ENCODE assay signal across 15 cellular contexts in genomic region chr13:40494513-40494912, GRCh38.
A peak's percentile ranks its signal among the peaks of the same experiment; 100 is the strongest.
DNase-seq lines count a peak whose midpoint lies in the region; ATAC-seq and TF ChIP-seq lines count a peak whose summit lies in the region.
"Had no signal": no experiment of that assay in that cellular context is flagged by ENCODE, and none has a peak within 500 bp of the region (broad histone marks: within the 10 kb centered on the region; RNA-seq: fewer than 3 reads in every experiment).

No MANE protein-coding gene starts in this region.

- H3K4me3 ChIP-seq in right atrium auricular region (no peak overlapping the region), hepatocyte (no peak overlapping the region)
- H3K4me3 ChIP-seq: dorsolateral prefrontal cortex, PC-9 had no signal

- CTCF ChIA-PET in activated CD8-positive, alpha-beta T cell treated with anti-CD3 and anti-CD28 coated beads, Interleukin-2, amount 10 ng/mL, durations not matched to agents 7 days and 5 days (lab: Charles Lee), result interaction anchor here (0.6 to 2.0 kb wide), 6 partner anchors 14 to 174 kb away, joined by 3 to 6 read pairs (median 3); no protein-coding TSS in a partner anchor

- peak overlapping the region; percentile 57 for H3K4me3 Mint-ChIP-seq in activated CD8-positive, alpha-beta T cell treated with anti-CD3 and anti-CD28 coated beads, Interleukin-2, amount 10 ng/mL, durations not matched to agents 7 days and 5 days
- H3K4me3 Mint-ChIP-seq in stimulated activated memory B cell treated with anti-CD40 and anti-IgM and Interleukin-4, amounts not matched to agents 10 μg/mL and 1 μg/mL and 100 μg/mL, for 72 hours, result peak overlapping the region; percentile 1

- intact Hi-C loops in Right ventricle myocardium inferior (cut with DNase I), result no loop called here

- no peaks in the 10 kb centered on the region for H4K20me1 ChIP-seq in hepatocyte (ENCODE audit: insufficient read depth, poor library complexity, severe bottlenecking)

- peaks cover 7% of the 10 kb centered on the region for H3K36me3 Mint-ChIP-seq in activated CD8-positive, alpha-beta T cell treated with anti-CD3 and anti-CD28 coated beads, Interleukin-2, amount 10 ng/mL, durations not matched to agents 7 days and 5 days (ENCODE audit: low read depth)
- no peaks in the 10 kb centered on the region for H3K36me3 Mint-ChIP-seq in stimulated activated memory B cell treated with anti-CD40 and anti-IgM and Interleukin-4, amounts not matched to agents 10 μg/mL and 1 μg/mL and 100 μg/mL, for 72 hours

- no peak overlapping the region for H2AFZ ChIP-seq in hepatocyte
- H2AFZ ChIP-seq: parathyroid adenoma, PC-9 had no signal

- H3K27ac ChIP-seq in right atrium auricular region (no peak overlapping the region), hepatocyte (no peak overlapping the region)
- H3K27ac ChIP-seq: dorsolateral prefrontal cortex, KMS-11, parathyroid adenoma, PC-9 had no signal

- peak overlapping the region; percentile 95 for H3K27ac Mint-ChIP-seq in activated CD8-positive, alpha-beta T cell treated with anti-CD3 and anti-CD28 coated beads, Interleukin-2, amount 10 ng/mL, durations not matched to agents 7 days and 5 days
- peak overlapping the region; percentile 42 for H3K27ac Mint-ChIP-seq in stimulated activated memory B cell treated with anti-CD40 and anti-IgM and Interleukin-4, amounts not matched to agents 10 μg/mL and 1 μg/mL and 100 μg/mL, for 72 hours

- H3K36me3 ChIP-seq in right atrium auricular region (no peaks in the 10 kb centered on the region), hepatocyte (replicated peaks; ENCODE audit: insufficient read depth, low read depth) (no peaks in the 10 kb centered on the region)

- no peaks in the 10 kb centered on the region for H3K27me3 Mint-ChIP-seq in activated CD8-positive, alpha-beta T cell treated with anti-CD3 and anti-CD28 coated beads, Interleukin-2, amount 10 ng/mL, durations not matched to agents 7 days and 5 days (ENCODE audit: low read depth)
- peaks cover 15% of the 10 kb centered on the region for H3K27me3 Mint-ChIP-seq in stimulated activated memory B cell treated with anti-CD40 and anti-IgM and Interleukin-4, amounts not matched to agents 10 μg/mL and 1 μg/mL and 100 μg/mL, for 72 hours

- TF ChIP-seq CTCF in right atrium auricular region (IDR thresholded peaks at IDR 0.05) (no peak), hepatocyte (IDR thresholded peaks at IDR 0.05; ENCODE audit: poor library complexity) (no peak)

- peaks cover 75% of the 10 kb centered on the region for H3K4me1 Mint-ChIP-seq in activated CD8-positive, alpha-beta T cell treated with anti-CD3 and anti-CD28 coated beads, Interleukin-2, amount 10 ng/mL, durations not matched to agents 7 days and 5 days (ENCODE audit: low read depth)
- H3K4me1 Mint-ChIP-seq in stimulated activated memory B cell treated with anti-CD40 and anti-IgM and Interleukin-4, amounts not matched to agents 10 μg/mL and 1 μg/mL and 100 μg/mL, for 72 hours, result peaks cover 35% of the 10 kb centered on the region

- H3K9me3 Mint-ChIP-seq in activated CD8-positive, alpha-beta T cell treated with anti-CD3 and anti-CD28 coated beads, Interleukin-2, amount 10 ng/mL, durations not matched to agents 7 days and 5 days (ENCODE audit: insufficient read depth), result no peaks in the 10 kb centered on the region
- H3K9me3 Mint-ChIP-seq in stimulated activated memory B cell treated with anti-CD40 and anti-IgM and Interleukin-4, amounts not matched to agents 10 μg/mL and 1 μg/mL and 100 μg/mL, for 72 hours, result no peaks in the 10 kb centered on the region

- H3K9me3 ChIP-seq in right atrium auricular region (no peaks in the 10 kb centered on the region), hepatocyte (ENCODE audit: low read depth) (no peaks in the 10 kb centered on the region)

- WGBS in hepatocyte (ENCODE audit: low lambda C conversion rate, missing lambda C conversion rate), result 66% methylated on average over 2 of the region's 2 CpGs

- DNase-seq in Right ventricle myocardium inferior (ENCODE audit: missing footprints), result no peak
- DNase-seq in right atrium auricular region (ENCODE audit: low spot score), result no peak
- no peak for DNase-seq in activated CD8-positive, alpha-beta T cell treated with anti-CD3 and anti-CD28 coated beads, Interleukin-2, amount 10 ng/mL, durations not matched to agents 7 days and 5 days
- peak; percentile 46 for DNase-seq in foreskin melanocyte
- DNase-seq in hepatocyte (ENCODE audit: low spot score), result no peak
- DNase-seq in NCI-H187 treated with DMSO at 0.1 percent for 48 hours (lab: John Stamatoyannopoulos, UW), result no peak
- DNase-seq: dorsolateral prefrontal cortex; mesendoderm; NCI-H146; PC-9; stimulated activated CD4-positive, alpha-beta T cell treated with anti-CD3 and anti-CD28 coated beads, Interleukin-15, amount 100 ng/mL, for 24 hours had no signal

- no peaks in the 10 kb centered on the region for H3K79me2 ChIP-seq in hepatocyte
- H3K79me2 ChIP-seq: parathyroid adenoma had no signal

- H3K9me2 ChIP-seq in hepatocyte (replicated peaks; ENCODE audit: insufficient read depth), result no peaks in the 10 kb centered on the region

- ATAC-seq in Right ventricle myocardium inferior (peak; percentile 32), HG02571 (IDR thresholded peaks at IDR 0.05; ENCODE audit: unreplicated experiment) (no peak)
- ATAC-seq in activated CD8-positive, alpha-beta T cell treated with anti-CD3 and anti-CD28 coated beads, Interleukin-2, amount 10 ng/mL, durations not matched to agents 7 days and 5 days, result peak; percentile 43
- ATAC-seq in stimulated activated memory B cell treated with anti-CD40 and anti-IgM and Interleukin-4, amounts not matched to agents 10 μg/mL and 1 μg/mL and 100 μg/mL, for 72 hours, result no peak

- no peak overlapping the region for H3K4me2 ChIP-seq in hepatocyte
- H3K4me2 ChIP-seq: KMS-11 had no signal

- H3K4me1 ChIP-seq in right atrium auricular region, result peaks cover 0 to 16% of the 10 kb centered on the region in 2 donors
- no peaks in the 10 kb centered on the region for H3K4me1 ChIP-seq in hepatocyte (ENCODE audit: insufficient read depth)
- H3K4me1 ChIP-seq: parathyroid adenoma had no signal

- POLR2A ChIA-PET in activated CD8-positive, alpha-beta T cell treated with anti-CD3 and anti-CD28 coated beads, Interleukin-2, amount 10 ng/mL, durations not matched to agents 7 days and 5 days (lab: Charles Lee), result interaction anchor here (0.8 to 1.7 kb wide), 10 partner anchors 8 to 171 kb away, joined by 3 to 9 read pairs (median 4); no protein-coding TSS in a partner anchor

- H3K27me3 ChIP-seq in right atrium auricular region (no peaks in the 10 kb centered on the region), hepatocyte (peaks cover 6% of the 10 kb centered on the region)
- H3K27me3 ChIP-seq: dorsolateral prefrontal cortex had no signal

Comparison
In these comparisons a context has a peak if more than half of its experiments do, and no peak if none do; other contexts are left out.
1. ATAC-seq: peak in Right ventricle myocardium inferior (single experiment) and activated CD8-positive, alpha-beta T cell treated with anti-CD3 and anti-CD28 coated beads, Interleukin-2, amount 10 ng/mL, durations not matched to agents 7 days and 5 days (single experiment); none in stimulated activated memory B cell treated with anti-CD40 and anti-IgM and Interleukin-4, amounts not matched to agents 10 μg/mL and 1 μg/mL and 100 μg/mL, for 72 hours (single experiment) and HG02571 (single experiment).